In genomic region chr18:59656488-59656887, GRCh38 we compare ENCODE assay signal across 18 cellular contexts. TPM values are rescaled to one million over a fixed set of nuclear protein-coding genes. Genes with fewer than 3 reads are reported as not detected.
DNase-seq lines count a peak whose midpoint lies in the region; ATAC-seq, FAIRE-seq and TF ChIP-seq lines count a peak whose summit lies in the region.
"Had no signal": no experiment of that assay in that cellular context is flagged by ENCODE, and none has a peak within 500 bp of the region (broad histone marks: within the 10 kb centered on the region; RNA-seq: fewer than 3 reads in every experiment).

No MANE protein-coding gene starts in this region.

- H2AFZ ChIP-seq in K562 (ENCODE audit: low read depth, low read length), result no peak overlapping the region
- H2AFZ ChIP-seq: GM23338 had no signal

- no TSS peak for BruUV-seq in K562 (replicated peaks; lab: Mats Ljungman, UMichigan)

- DNase-seq in HFFc6 (no peak), K562 (ENCODE audit: extremely low read depth in 1 of 4, low spot score in 3 of 4) (no peak), mesothelial cell of epicardium (ENCODE audit: low spot score in 2 of 2, unreplicated experiment in 2 of 2) (no peak), urothelium cell line (ENCODE audit: low spot score) (no peak), medulla oblongata (ENCODE audit: extremely low spot score) (no peak), ovary (no peak), foreskin melanocyte (no peak)
- DNase-seq: AML-193; Caco-2; CD4-positive, alpha-beta T cell; DMS153; DMS79; GDM1; H9 had no signal

- H3K36me3 ChIP-seq in K562 (ENCODE audit: control insufficient read depth, insufficient read depth, low read length), result no peaks in the 10 kb centered on the region
- H3K36me3 ChIP-seq in ovary, result no peaks in the 10 kb centered on the region

- CTCF ChIA-PET in K562 (lab: Yijun Ruan, JAX; ENCODE audit: low intra/inter-chr PET ratio), result no interaction called here

- H3K4me1 Mint-ChIP-seq in HFFc6 (ENCODE audit: low read depth) (peaks cover 84% of the 10 kb centered on the region), mesothelial cell of epicardium (peaks cover 33% of the 10 kb centered on the region)

- H3K4me3 ChIP-seq in K562 (no peak overlapping the region), ovary (no peak overlapping the region)
- H3K4me3 ChIP-seq: GM23338 had no signal

- no peaks in the 10 kb centered on the region for H3K79me2 ChIP-seq in K562 (ENCODE audit: control insufficient read depth, insufficient read depth, low read length)

- H3K9ac ChIP-seq in K562 (ENCODE audit: insufficient read depth in 1 of 2, low read depth in 2 of 2, low read length in 2 of 2), result no peak overlapping the region

- no peak overlapping the region for H3K27ac ChIP-seq in K562 (ENCODE audit: extremely low read depth, low read depth, low read length)
- H3K27ac ChIP-seq in ovary, result no peak overlapping the region
- H3K27ac ChIP-seq: C4-2B had no signal

- in situ Hi-C loops in K562 (cut with MboI), result no loop called here

- no peak for TF ChIP-seq EP300 in K562 (IDR thresholded peaks at IDR 0.05; ENCODE audit: low read length)
- no peak for TF ChIP-seq EP300 in ovary (IDR thresholded peaks at IDR 0.05)

- H3K9me3 Mint-ChIP-seq in HFFc6 (no peaks in the 10 kb centered on the region), mesothelial cell of epicardium (peaks cover 3% of the 10 kb centered on the region)
- H3K9me3 Mint-ChIP-seq: CD4-positive, alpha-beta T cell; GM23338; H9 had no signal

- peak overlapping the region; percentile 47 for H3K4me3 Mint-ChIP-seq in HFFc6
- H3K4me3 Mint-ChIP-seq in mesothelial cell of epicardium, result no peak overlapping the region
- H3K4me3 Mint-ChIP-seq: CD4-positive, alpha-beta T cell; GM23338; H9 had no signal

- WGBS in K562 (ENCODE audit: insufficient coverage, low coverage, missing lambda C conversion rate), result 0% methylated on average over 6 of the region's 6 CpGs
- 58 to 74% (median 72%) methylated on average over 6 of the region's 6 CpGs for WGBS in ovary, 3 donors

- H3K4me1 ChIP-seq in K562 (replicated peaks in 1 of 2; ENCODE audit: control insufficient read depth in 2 of 2, insufficient read depth in 2 of 2, low read length in 2 of 2) (no peaks in the 10 kb centered on the region), ovary (ENCODE audit: insufficient read depth) (peaks cover 12% of the 10 kb centered on the region)
- H3K4me1 ChIP-seq: Caco-2 had no signal

- no peak overlapping the region for H3K4me2 ChIP-seq in K562 (ENCODE audit: insufficient read depth, low read length)
- H3K4me2 ChIP-seq: GM23338 had no signal

- H3K36me3 Mint-ChIP-seq in HFFc6 (ENCODE audit: low read depth) (peaks cover 17% of the 10 kb centered on the region), mesothelial cell of epicardium (peaks cover 3% of the 10 kb centered on the region)

- TF ChIP-seq POLR2A in K562 (conservative IDR thresholded peaks at IDR 0.05), result no peak
- TF ChIP-seq POLR2A in ovary (IDR thresholded peaks at IDR 0.05), result no peak

- H3K27me3 Mint-ChIP-seq in HFFc6 (ENCODE audit: insufficient read depth) (0 out of 2 replicates have a peak, but pooled peaks cover 3% of the 10 kb centered on the region), mesothelial cell of epicardium (ENCODE audit: low read depth) (peaks cover 10% of the 10 kb centered on the region)

- POLR2A ChIA-PET in K562 (lab: Yijun Ruan, JAX), result no interaction called here

- TF ChIP-seq RAD21 in K562 (CRISPR knock-in tag; conservative IDR thresholded peaks at IDR 0.05 in 1 of 2, IDR thresholded peaks at IDR 0.05 in 1 of 2), result no peak

- H3K27ac Mint-ChIP-seq in HFFc6 (peak overlapping the region; percentile 51; the same call in 1 of the 2 replicates), mesothelial cell of epicardium (peak overlapping the region; percentile 1)
- H3K27ac Mint-ChIP-seq: CD4-positive, alpha-beta T cell; GM23338 had no signal

- TF ChIP-seq CTCF in HFFc6 (IDR thresholded peaks at IDR 0.05) (no peak), K562 (IDR thresholded peaks at IDR 0.05 in 2 of 3, conservative IDR thresholded peaks at IDR 0.05 in 1 of 3; ENCODE audit: insufficient read depth in 2 of 3, low read depth in 1 of 3, low read length in 3 of 3) (no peak), mesothelial cell of epicardium (IDR thresholded peaks at IDR 0.05; ENCODE audit: unreplicated experiment) (no peak), ovary (IDR thresholded peaks at IDR 0.05) (no peak)

- ATAC-seq in K562, result no peak
- ATAC-seq: GM23338 had no signal

- no peaks in the 10 kb centered on the region for H3K9me3 ChIP-seq in K562 (replicated peaks; ENCODE audit: control insufficient read depth, insufficient read depth, low read depth, low read length)
- H3K9me3 ChIP-seq in ovary, result no peaks in the 10 kb centered on the region
- H3K9me3 ChIP-seq: Caco-2 had no signal

- H3K27me3 ChIP-seq in K562 (ENCODE audit: control insufficient read depth in 2 of 2, insufficient read depth in 2 of 2, low read length in 2 of 2) (peaks cover 0 to 5% of the 10 kb centered on the region in 2 experiments; a peak in 3 of 5 replicates), ovary (no peaks in the 10 kb centered on the region)

- no peaks in the 10 kb centered on the region for H4K20me1 ChIP-seq in K562 (replicated peaks; ENCODE audit: control insufficient read depth, insufficient read depth, low read length)

- FAIRE-seq in K562 (lab: Jason Lieb, UNC), result no peak
- FAIRE-seq in urothelium cell line (lab: Jason Lieb, UNC), result no peak
- FAIRE-seq: A204.1 had no signal

- intact Hi-C loops in K562 (cut with micrococcal nuclease) (no loop called here), ovary (cut with DNase I) (no loop called here)

- no peaks in the 10 kb centered on the region for H3K9me1 ChIP-seq in K562 (ENCODE audit: control insufficient read depth, insufficient read depth, low read length)

TF ChIP-seq in K562, 482 proteins besides CTCF, POLR2A, EP300 and RAD21 (continues in another document):
- TF ChIP-seq ETS1 (conservative IDR thresholded peaks at IDR 0.05; ENCODE audit: control insufficient read depth, low read depth, low read length), result no peak
- TF ChIP-seq HNRNPUL1 (IDR thresholded peaks at IDR 0.05; ENCODE audit: low read length), result no peak
- TF ChIP-seq CGGBP1 (CRISPR knock-in tag; IDR thresholded peaks at IDR 0.05), result no peak
- peak; percentile 10; the same call in 1 of the 2 replicates for TF ChIP-seq ZNF316 (IDR thresholded peaks at IDR 0.05)
- TF ChIP-seq, protein P1, sequence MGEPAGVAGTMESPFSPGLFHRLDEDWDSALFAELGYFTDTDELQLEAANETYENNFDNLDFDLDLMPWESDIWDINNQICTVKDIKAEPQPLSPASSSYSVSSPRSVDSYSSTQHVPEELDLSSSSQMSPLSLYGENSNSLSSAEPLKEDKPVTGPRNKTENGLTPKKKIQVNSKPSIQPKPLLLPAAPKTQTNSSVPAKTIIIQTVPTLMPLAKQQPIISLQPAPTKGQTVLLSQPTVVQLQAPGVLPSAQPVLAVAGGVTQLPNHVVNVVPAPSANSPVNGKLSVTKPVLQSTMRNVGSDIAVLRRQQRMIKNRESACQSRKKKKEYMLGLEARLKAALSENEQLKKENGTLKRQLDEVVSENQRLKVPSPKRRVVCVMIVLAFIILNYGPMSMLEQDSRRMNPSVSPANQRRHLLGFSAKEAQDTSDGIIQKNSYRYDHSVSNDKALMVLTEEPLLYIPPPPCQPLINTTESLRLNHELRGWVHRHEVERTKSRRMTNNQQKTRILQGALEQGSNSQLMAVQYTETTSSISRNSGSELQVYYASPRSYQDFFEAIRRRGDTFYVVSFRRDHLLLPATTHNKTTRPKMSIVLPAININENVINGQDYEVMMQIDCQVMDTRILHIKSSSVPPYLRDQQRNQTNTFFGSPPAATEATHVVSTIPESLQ (CRISPR knock-in tag; IDR thresholded peaks at IDR 0.05), result no peak
- no peak for TF ChIP-seq ZNF589 (CRISPR knock-in tag; IDR thresholded peaks at IDR 0.05; ENCODE audit: low read depth)
- no peak for TF ChIP-seq ZNF263 (CRISPR knock-in tag; IDR thresholded peaks at IDR 0.05; ENCODE audit: borderline replicate concordance)
- no peak for TF ChIP-seq ZC3H11A (IDR thresholded peaks at IDR 0.05; ENCODE audit: low read depth, low read length)
- TF ChIP-seq MAFF (IDR thresholded peaks at IDR 0.05; ENCODE audit: low read length), result 0 out of 2 replicates have a peak, but pooled peaks have one; percentile 3

RNA-seq across cellular contexts. Expression of gene CCBE1, which starts 40.7 kb away (rescaled TPM):
- total RNA-seq in HFFc6 (2021; fragmentation: NEBNext Ultra II Directional; extraction: Animal tissue kit (Norgen Biotek cat#: 25700)), result 100 to 1,000 TPM; 161 to 223 (median 206) TPM
- total RNA-seq in K562 (2011; cell fraction: chromatin; rRNA removed; ENCODE audit: low replicate concordance), result not detected in 2 replicates
- not detected in 2 replicates for total RNA-seq in K562 (2011; cell fraction: nucleolus; rRNA removed)
- total RNA-seq in K562 (2011; cell fraction: nucleoplasm; rRNA removed), result not detected in 2 replicates
- not detected in 2 replicates for total RNA-seq in K562 (2014; rRNA removed)
- not detected in 2 replicates for total RNA-seq in K562 (2014; rRNA removed; fragmentation: Illumina TruSeq; extraction: Trizol)
- total RNA-seq in K562 (2015; rRNA removed; fragmentation: Illumina TruSeq; extraction: Trizol), result not detected in 2 replicates
- 0.13 and 0.20 TPM in 2 replicates for total RNA-seq in K562 (2021)
- polyA plus RNA-seq in K562 (2011; rRNA removed), result not detected in 2 replicates
- not detected in 2 replicates for polyA plus RNA-seq in K562 (2011; cell fraction: cytosol; rRNA removed)
- 0.01 TPM in 1 of 2 replicates, not detected in the other for polyA plus RNA-seq in K562 (2011; cell fraction: nucleus; rRNA removed)
- not detected in 2 replicates for polyA plus RNA-seq in K562 (2012)
- not detected in 2 replicates for polyA plus RNA-seq in K562 (2014; fragmentation: Illumina TruSeq; extraction: Trizol)
- not detected for polyA plus RNA-seq in K562 (2014; fragmentation: Nextera tagmentation; extraction: Ambion mirVana)
- not detected in 2 replicates for polyA plus RNA-seq in K562 (2014; rRNA removed)
- not detected in 2 replicates for polyA minus RNA-seq in K562 (2011; rRNA and poly(A)+ RNA removed)
- polyA minus RNA-seq in K562 (2011; cell fraction: cytosol; rRNA and poly(A)+ RNA removed), result not detected in 2 replicates
- not detected in 2 replicates for polyA minus RNA-seq in K562 (2011; cell fraction: nucleus; rRNA and poly(A)+ RNA removed)
- 68.0 to 80.6 TPM (median 71.1 TPM) in 3 replicates for total RNA-seq in mesothelial cell of epicardium
- 100 to 1,000 TPM in 1 of 7 donors, 10 to 100 TPM in 6; 15.9 to 109 (median 43.9) TPM for total RNA-seq in ovary
- polyA plus RNA-seq in ovary, result 10 to 100 TPM; 24.7 to 44.9 TPM
- total RNA-seq: CD4-positive, alpha-beta T cell; HT-29 had no signal

Comparison
In these comparisons a context has a peak if more than half of its experiments do, and no peak if none do; other contexts are left out.
1. RNA of gene CCBE1, which starts 40.7 kb away (total RNA-seq): 161 to 223 TPM in HFFc6, 68.0 to 80.6 TPM in mesothelial cell of epicardium and 15.9 to 109 TPM in ovary; 0.13 to 0.20 TPM in K562; every median in the first group is over 10 times any median in the second.